Comparison of ENCODE assay signal across 8 cellular contexts in genomic region chr1:229508823-229509337, GRCh38.
A peak's percentile ranks its signal among the peaks of the same experiment; 100 is the strongest.
DNase-seq lines count a peak whose midpoint lies in the region; ATAC-seq and TF ChIP-seq lines count a peak whose summit lies in the region.

No MANE protein-coding gene starts in this region.

- no peak for DNase-seq in AG09309 (ENCODE audit: low read depth)
- peak; percentile 19 for DNase-seq in HuH-7 (ENCODE audit: low spot score)
- no peak for DNase-seq in astrocyte of the cerebellum (ENCODE audit: low read depth)
- no peak for DNase-seq in tibial artery
- no peak for DNase-seq in EL

- H3K27ac ChIP-seq in layer of hippocampus (ENCODE audit: low read depth, low read length) (peak overlapping the region; percentile 86), tibial artery (peak overlapping the region; percentile 96 to 97)

- intact Hi-C loops in tibial artery (cut with DNase I; ENCODE audit: low total_unique reads) = loop anchor here (10.0 kb wide), 1 partner anchor 1424 kb away; the partner anchor contains the start of gene ARF1

- H3K4me3 ChIP-seq in AG09309 (ENCODE audit: control insufficient read depth, low read depth, low read length) (peak overlapping the region; percentile 66), astrocyte of the cerebellum (ENCODE audit: low read depth, low read length) (peak overlapping the region; percentile 78), tibial artery (peak overlapping the region; percentile 76 to 94)

- in situ Hi-C loops in astrocyte of the cerebellum (cut with HindIII; ENCODE audit: low sequenced_read_pairs) = no loop called here

- H3K27me3 ChIP-seq in layer of hippocampus (ENCODE audit: control insufficient read depth, insufficient read depth, low read length) = no peaks in the 10 kb centered on the region
- H3K27me3 ChIP-seq in tibial artery = no peaks in the 10 kb centered on the region

- TF ChIP-seq CTCF in AG09309 (IDR thresholded peaks at IDR 0.05; ENCODE audit: control insufficient read depth, insufficient read depth, low read depth, low read length, missing control alignments) (no peak), astrocyte of the cerebellum (IDR thresholded peaks at IDR 0.05; ENCODE audit: low read depth, low read length, missing control alignments) (no peak), tibial artery (IDR thresholded peaks at IDR 0.05) (no peak)

- ATAC-seq in HG03342 (IDR thresholded peaks at IDR 0.05; ENCODE audit: unreplicated experiment) = no peak
- no peak for ATAC-seq in GM21529 (IDR thresholded peaks at IDR 0.05; ENCODE audit: unreplicated experiment)

- peaks cover 0 to 27% (median 16%) of the 10 kb centered on the region in 4 donors for H3K4me1 ChIP-seq in tibial artery

- no peaks in the 10 kb centered on the region for H3K9me3 ChIP-seq in tibial artery

- H3K36me3 ChIP-seq in tibial artery = peaks cover 0 to 12% (median 5%) of the 10 kb centered on the region in 3 donors
